8 cellular contexts compared by ENCODE assay signal in the genomic region with DNA sequence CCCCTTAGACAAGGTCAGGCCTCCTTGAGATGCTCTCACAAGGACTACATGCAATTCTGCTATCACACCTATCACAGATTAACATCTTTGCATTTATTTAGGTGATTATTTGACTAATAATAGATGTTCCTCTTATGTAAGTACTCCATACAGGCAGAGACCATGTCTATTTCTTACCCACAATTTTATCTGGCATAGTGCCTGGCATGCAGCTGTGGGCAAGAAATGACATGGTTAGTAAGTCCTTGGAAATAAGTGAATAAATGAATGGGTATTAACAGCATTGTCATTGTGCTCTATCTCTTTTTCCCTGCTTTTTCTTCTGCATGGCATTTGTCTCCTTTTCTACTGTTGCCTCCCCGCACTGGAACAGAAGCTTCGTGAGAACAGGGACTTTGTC. TPM values are rescaled to one million over a fixed set of nuclear protein-coding genes. Genes with fewer than 3 reads are reported as not detected.
A peak's percentile ranks its signal among the peaks of the same experiment; 100 is the strongest.
DNase-seq lines count a peak whose midpoint lies in the region; ATAC-seq, FAIRE-seq and TF ChIP-seq lines count a peak whose summit lies in the region.

No MANE protein-coding gene starts in this region.

- H3K27me3 ChIP-seq in ACC112 (ENCODE audit: insufficient read depth, low read length) (no peaks in the 10 kb centered on the region), H9 (ENCODE audit: insufficient read depth, low read length) (no peaks in the 10 kb centered on the region), GM12878 (replicated peaks in 1 of 2; ENCODE audit: control insufficient read depth in 2 of 2, insufficient read depth in 2 of 2, low read length in 1 of 2) (no peaks in the 10 kb centered on the region)

- H3K4me1 ChIP-seq in ACC112 (ENCODE audit: control insufficient read depth, insufficient read depth, low read length, unreplicated experiment) (peaks cover 81% of the 10 kb centered on the region), H9 (ENCODE audit: insufficient read depth, low read length) (no peaks in the 10 kb centered on the region; the same call in 1 of the 2 replicates), GM12878 (ENCODE audit: control insufficient read depth, insufficient read depth, low read length) (peaks cover 74% of the 10 kb centered on the region)

- no peaks in the 10 kb centered on the region for H3K36me3 ChIP-seq in ACC112 (ENCODE audit: insufficient read depth, low read length)
- H3K36me3 ChIP-seq in GM12878 (ENCODE audit: control insufficient read depth in 2 of 2, insufficient read depth in 2 of 2, low read length in 1 of 2) = peaks cover 6 to 24% of the 10 kb centered on the region in 2 experiments

- no peak for TF ChIP-seq POLR2A in GM12878 (IDR thresholded peaks at IDR 0.05; ENCODE audit: low read depth, low read length)

- no peak overlapping the region for H2BK15ac ChIP-seq in H9 (ENCODE audit: low read depth, low read length)

- TF ChIP-seq RAD21 in GM12878 (IDR thresholded peaks at IDR 0.05; ENCODE audit: insufficient read depth, low read depth, low read length) = no peak

- no peak overlapping the region for H2AK5ac ChIP-seq in H9 (ENCODE audit: insufficient read length, low read length)

- H4K91ac ChIP-seq in H9 (ENCODE audit: insufficient read length, low read depth, low read length) = no peak overlapping the region

- H2BK120ac ChIP-seq in H9 (ENCODE audit: low read depth, low read length, poor library complexity, severe bottlenecking) = no peak overlapping the region

- H3K9ac ChIP-seq in H9 (ENCODE audit: extremely low read depth, insufficient read length, low read length) (peak overlapping the region; percentile 19), GM12878 (ENCODE audit: control insufficient read depth, insufficient read depth, low read length) (peak overlapping the region; percentile 55)

- H3K56ac ChIP-seq in H9 (ENCODE audit: insufficient read length, low read depth, low read length) = no peak overlapping the region

- no peak overlapping the region for H3K18ac ChIP-seq in H9 (ENCODE audit: insufficient read length, low read depth, low read length)

- H3K9me3 ChIP-seq in H9 (ENCODE audit: control insufficient read depth, low read depth, low read length) (no peaks in the 10 kb centered on the region), GM12878 (replicated peaks; ENCODE audit: control insufficient read depth, insufficient read depth, low read length) (no peaks in the 10 kb centered on the region)

- H2BK5ac ChIP-seq in H9 (ENCODE audit: insufficient read length, low read length) = no peak overlapping the region

- POLR2A ChIA-PET in GM12878 (lab: Charles Lee) = interaction anchor here (1.7 to 5.8 kb wide), 3 partner anchors 9 to 77 kb away, joined by 7 to 97 read pairs (median 57); partner anchors contain the start of gene IRF1

- ATAC-seq in GM12878 (no peak), natural killer cell (no peak), GM19351 (IDR thresholded peaks at IDR 0.05; ENCODE audit: unreplicated experiment) (no peak)

- H3K9me3 Mint-ChIP-seq in H9 = no peaks in the 10 kb centered on the region; a peak in 1 of 5 replicates
- no peaks in the 10 kb centered on the region for H3K9me3 Mint-ChIP-seq in natural killer cell

- WGBS in H9 (ENCODE audit: extremely low coverage, insufficient read length, low lambda C conversion rate) = no CpG with 5 or more reads among the region's 2 CpGs
- 95% methylated on average over 2 of the region's 2 CpGs for WGBS in GM12878 (ENCODE audit: insufficient coverage, insufficient replicate concordance, low lambda C conversion rate, missing lambda C conversion rate)

- no peak overlapping the region for H2BK20ac ChIP-seq in H9 (ENCODE audit: low read depth, low read length, poor library complexity, severe bottlenecking)

- H3T11ph ChIP-seq in H9 (ENCODE audit: low read length) = no peak overlapping the region

- H3K27ac Mint-ChIP-seq in H9 (no peak overlapping the region), natural killer cell (peak overlapping the region; percentile 99 to 100)

- H3K4me3 Mint-ChIP-seq in H9 (no peak overlapping the region), natural killer cell (peak overlapping the region; percentile 81)

- H3K79me2 ChIP-seq in ACC112 (ENCODE audit: control insufficient read depth, insufficient read depth, low read length, unreplicated experiment) = peaks cover 37% of the 10 kb centered on the region
- no peaks in the 10 kb centered on the region for H3K79me2 ChIP-seq in H9 (ENCODE audit: insufficient read depth, low read length)
- peaks cover 86% of the 10 kb centered on the region for H3K79me2 ChIP-seq in GM12878 (ENCODE audit: control insufficient read depth, insufficient read depth, low read length)

- RAD21 ChIA-PET in GM12878 (lab: Charles Lee; ENCODE audit: unreplicated experiment) = interaction anchor here (0.6 to 6.2 kb wide), 3 partner anchors 32 to 79 kb away, joined by 5 to 121 read pairs (median 72); partner anchors contain the start of gene IRF1

- SMC1A ChIA-PET in GM12878 (lab: Charles Lee; ENCODE audit: uncharacterized antibody, unreplicated experiment) = interaction anchor here (5.9 to 6.2 kb wide), 3 partner anchors 48 to 79 kb away, joined by 35 to 98 read pairs (median 66); partner anchors contain the start of gene IRF1

- no peaks in the 10 kb centered on the region for H3K23me2 ChIP-seq in H9 (ENCODE audit: insufficient read length, low read depth, low read length, poor library complexity, severe bottlenecking)

- no peak for TF ChIP-seq CTCF in H9 (conservative IDR thresholded peaks at IDR 0.05)
- no peak for TF ChIP-seq CTCF in GM12878 (IDR thresholded peaks at IDR 0.05 in 2 of 3, conservative IDR thresholded peaks at IDR 0.05 in 1 of 3; ENCODE audit: control insufficient read depth in 2 of 3, extremely low read depth in 1 of 3, insufficient read depth in 1 of 3, low read depth in 3 of 3, low read length in 3 of 3)
- no peak for TF ChIP-seq CTCF in natural killer cell (IDR thresholded peaks at IDR 0.05)

- no peak overlapping the region for H4K8ac ChIP-seq in H9 (replicated peaks; ENCODE audit: insufficient read length, low read depth, low read length)

- H3K23ac ChIP-seq in H9 (ENCODE audit: insufficient read length, low read depth, low read length) = no peak overlapping the region

- intact Hi-C loops in GM12878 (cut with micrococcal nuclease; ENCODE audit: unreplicated experiment) = loop anchor here (1.0 kb wide), 3 partner anchors 48 to 82 kb away; no protein-coding TSS in a partner anchor
- intact Hi-C loops in natural killer cell (cut with micrococcal nuclease) = loop anchor here (1.0 to 2.0 kb wide), 3 partner anchors 8 to 72 kb away; partner anchors contain the start of gene IRF1

- no peak overlapping the region for H3K14ac ChIP-seq in H9 (ENCODE audit: insufficient read depth, low read length)

- H3K4me3 ChIP-seq in ACC112 (ENCODE audit: low read depth, low read length) (no peak overlapping the region), GM12878 (no peak overlapping the region)

- H3K27ac ChIP-seq in ACC112 (ENCODE audit: low read depth, low read length) = peak overlapping the region; percentile 14; the same call in 1 of the 2 replicates
- no peak overlapping the region for H3K27ac ChIP-seq in H9 (ENCODE audit: insufficient read length, low read depth, low read length)
- H3K27ac ChIP-seq in GM12878 (ENCODE audit: control insufficient read depth, insufficient read depth) = no peak overlapping the region; the same call in 1 of the 2 replicates

- no peak overlapping the region for H4K5ac ChIP-seq in H9 (ENCODE audit: insufficient read length, low read depth, low read length)

- H2BK12ac ChIP-seq in H9 (ENCODE audit: insufficient read length, low read depth, low read length) = no peak overlapping the region

- CTCF ChIA-PET in GM12878 (lab: Yijun Ruan, JAX) = interaction anchor here (0.8 to 3.1 kb wide), 6 partner anchors 18 to 77 kb away, joined by 3 to 33 read pairs (median 8); partner anchors contain the start of gene IRF1

- H3K79me1 ChIP-seq in H9 (ENCODE audit: insufficient read depth, low read depth, low read length, poor library complexity, severe bottlenecking) = no peaks in the 10 kb centered on the region

- TF ChIP-seq EP300 in GM12878 (IDR thresholded peaks at IDR 0.05; ENCODE audit: borderline replicate concordance in 1 of 2, control insufficient read depth in 1 of 2, low read depth in 2 of 2, low read length in 2 of 2) = no peak

- DNase-seq in H9 (no peak), GM12878 (ENCODE audit: low read depth, low spot score) (no peak), natural killer cell (no peak), NCI-H1048 (lab: John Stamatoyannopoulos, UW) (no peak), DMS53 (lab: John Stamatoyannopoulos, UW) (no peak), hippocampal formation (lab: John Stamatoyannopoulos, UW) (no peak)

- H3K4me2 ChIP-seq in H9 (ENCODE audit: insufficient read depth, insufficient read length, low read length) = no peak overlapping the region
- H3K4me2 ChIP-seq in GM12878 (ENCODE audit: control insufficient read depth, insufficient read depth) = peak overlapping the region; percentile 89

- H3K36me3 Mint-ChIP-seq in H9 (ENCODE audit: insufficient read depth in 1 of 3, low read depth in 3 of 3) (no peaks in the 10 kb centered on the region), natural killer cell (no peaks in the 10 kb centered on the region)

- peaks cover 2% of the 10 kb centered on the region; the same call in 1 of the 2 replicates for H3K27me3 Mint-ChIP-seq in H9 (ENCODE audit: low read depth)
- no peaks in the 10 kb centered on the region for H3K27me3 Mint-ChIP-seq in natural killer cell (ENCODE audit: low read depth in 2 of 2)

- in situ Hi-C loops in GM12878 (cut with MboI) = no loop called here

- no TSS peak for BruUV-seq in GM12878 (replicated peaks; lab: Mats Ljungman, UMichigan)

- no peak for FAIRE-seq in GM12878 (lab: Jason Lieb, UNC)

- H3K4me1 Mint-ChIP-seq in H9 (peaks cover 12 to 15% of the 10 kb centered on the region in 2 experiments), natural killer cell (peaks cover 94 to 95% of the 10 kb centered on the region in 2 donors)

- H2AFZ ChIP-seq in ACC112 (ENCODE audit: low read length, unreplicated experiment) = no peak overlapping the region
- no peak overlapping the region for H2AFZ ChIP-seq in H9 (ENCODE audit: low read length)
- no peak overlapping the region for H2AFZ ChIP-seq in GM12878 (ENCODE audit: control insufficient read depth, low read depth, low read length)

- H3K4ac ChIP-seq in H9 (ENCODE audit: low read depth, low read length) = no peak overlapping the region

- H4K20me1 ChIP-seq in H9 (ENCODE audit: control insufficient read depth, insufficient read depth, insufficient read length) (no peaks in the 10 kb centered on the region), GM12878 (ENCODE audit: control insufficient read depth, insufficient read depth) (no peaks in the 10 kb centered on the region)

RNA-seq across cellular contexts. Expression of gene SLC22A5, which starts 49.4 kb away (rescaled TPM):
- 3.4 and 3.9 TPM in 2 replicates for total RNA-seq in H9 (2021)
- total RNA-seq in GM12878 (2013; cell fraction: nucleolus; rRNA removed) = 5.8 and 6.4 TPM in 2 replicates
- total RNA-seq in GM12878 (2014; rRNA removed) = 2.4 and 3.3 TPM in 2 replicates
- 2.3 and 3.5 TPM in 2 replicates for total RNA-seq in GM12878 (2014; rRNA removed; fragmentation: Illumina TruSeq; extraction: Trizol)
- 3.4 and 4.8 TPM in 2 replicates for total RNA-seq in GM12878 (2021)
- polyA plus RNA-seq in GM12878 (2011; ENCODE audit: low read depth) = 1.6 TPM
- 3.3 and 4.3 TPM in 2 replicates for polyA plus RNA-seq in GM12878 (2011; rRNA removed)
- 3.7 and 4.6 TPM in 2 replicates for polyA plus RNA-seq in GM12878 (2011; cell fraction: cytosol; rRNA removed)
- 11.1 and 11.6 TPM in 2 replicates for polyA plus RNA-seq in GM12878 (2011; cell fraction: nucleus; rRNA removed)
- 0.88 and 1.4 TPM in 2 replicates for polyA plus RNA-seq in GM12878 (2012)
- polyA plus RNA-seq in GM12878 (2014; fragmentation: Illumina TruSeq; extraction: Trizol) = 4.4 and 6.6 TPM in 2 replicates
- polyA plus RNA-seq in GM12878 (2014; fragmentation: Nextera tagmentation; extraction: Ambion mirVana) = 1 to 10 TPM; 1.1 to 1.9 TPM
- polyA plus RNA-seq in GM12878 (2014; rRNA removed) = 3.7 TPM in 2 replicates
- polyA plus RNA-seq in GM12878 (2016; fragmentation: Nextera tagmentation; extraction: Ambion mirVana) = 1 to 10 TPM; 2.2 to 2.3 TPM
- 6.6 and 10.1 TPM in 2 replicates for polyA minus RNA-seq in GM12878 (2011; rRNA and poly(A)+ RNA removed)
- 1.7 TPM in 2 replicates for polyA minus RNA-seq in GM12878 (2011; cell fraction: cytosol; rRNA and poly(A)+ RNA removed)
- 1.7 and 3.9 TPM in 2 replicates for polyA minus RNA-seq in GM12878 (2011; cell fraction: nucleus; rRNA and poly(A)+ RNA removed)
- 1 to 10 TPM; 1.6 to 5.0 (median 3.9) TPM for total RNA-seq in natural killer cell

Comparison
In these comparisons a context has a peak if more than half of its experiments do, and no peak if none do; other contexts are left out.
1. H3K27ac Mint-ChIP-seq: peak in natural killer cell (2 of 2); none in H9 (0 of 3).